Comparison of ENCODE assay signal across 23 cellular contexts in the genomic region with DNA sequence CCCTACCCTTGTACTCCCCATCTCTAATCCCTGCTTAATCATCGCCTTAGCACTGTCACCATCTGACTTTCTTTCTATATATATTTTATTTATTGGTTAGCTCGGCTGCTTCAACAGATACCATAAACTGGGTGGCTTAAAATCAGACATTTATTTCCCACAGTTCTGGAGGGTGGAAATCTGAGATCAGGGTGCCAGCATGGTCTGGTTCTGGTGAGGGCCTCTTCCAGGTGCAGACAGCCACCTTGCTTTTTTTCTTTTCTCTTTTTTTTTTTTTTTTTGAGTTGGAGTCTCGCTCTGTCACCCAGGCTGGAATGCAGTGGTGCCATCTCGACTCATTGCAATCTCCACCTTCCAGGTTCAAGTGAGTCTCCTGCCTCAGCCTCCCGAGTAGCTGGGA.
"Had no signal": no experiment of that assay in that cellular context is flagged by ENCODE, and none has a peak within 500 bp of the region (broad histone marks: within the 10 kb centered on the region; RNA-seq: fewer than 3 reads in every experiment).

No MANE protein-coding gene starts in this region.

- H3K27ac ChIP-seq: epithelial cell of prostate, foreskin keratinocyte, lower lobe of right lung, neural progenitor cell, ovary, tibial artery, upper lobe of right lung had no signal

- H3K4me3 Mint-ChIP-seq: dendritic cell treated with granulocyte-macrophage colony-stimulating factor and Interleukin-4, amounts not matched to agents 40 ng/mL and 50 ng/mL, for 4 days; effector memory CD8-positive, alpha-beta T cell; memory B cell; mesothelial cell of epicardium; natural killer cell; neural progenitor cell had no signal

- DNase-seq: effector memory CD8-positive, alpha-beta T cell; esophagus squamous epithelium; foreskin keratinocyte; heart left ventricle; islet precursor cell; lower lobe of right lung; natural killer cell; nucleus accumbens; ovary; right cardiac atrium; stimulated activated CD4-positive, alpha-beta T cell treated with anti-CD3 and anti-CD28 coated beads, Interleukin-2, amount 100 ng/mL, for 48 hours; stimulated activated naive CD4-positive, alpha-beta T cell treated with Interleukin-2 at 50 U/mL for 16 hours; tibial artery; upper lobe of right lung had no signal

- H3K36me3 Mint-ChIP-seq: memory B cell, mesothelial cell of epicardium, natural killer cell, neural progenitor cell had no signal

- H3K9me3 ChIP-seq: esophagus squamous epithelium, heart left ventricle, lower lobe of right lung, ovary, suprapubic skin, tibial artery, upper lobe of right lung had no signal

- H3K27ac Mint-ChIP-seq: dendritic cell treated with granulocyte-macrophage colony-stimulating factor and Interleukin-4, amounts not matched to agents 40 ng/mL and 50 ng/mL, for 4 days; memory B cell; mesothelial cell of epicardium; natural killer cell; progenitor cell of endocrine pancreas had no signal

- H3K27me3 ChIP-seq: esophagus squamous epithelium, foreskin keratinocyte, neural progenitor cell, ovary, suprapubic skin, tibial artery, upper lobe of right lung had no signal

- H3K4me1 Mint-ChIP-seq: natural killer cell, neural progenitor cell had no signal

- ATAC-seq: effector memory CD8-positive, alpha-beta T cell; foreskin keratinocyte; left lobe of liver; lower lobe of right lung; natural killer cell; right cardiac atrium; upper lobe of right lung had no signal

- H3K4me1 ChIP-seq: foreskin keratinocyte, neural progenitor cell had no signal

- H3K36me3 ChIP-seq: esophagus squamous epithelium, heart left ventricle, lower lobe of right lung, neural progenitor cell, ovary, suprapubic skin, tibial artery, upper lobe of right lung had no signal

- H3K4me3 ChIP-seq: esophagus squamous epithelium, heart left ventricle, lower lobe of right lung, neural progenitor cell, ovary, smooth muscle cell, suprapubic skin, tibial artery, upper lobe of right lung had no signal

- H3K9me3 Mint-ChIP-seq: dendritic cell treated with granulocyte-macrophage colony-stimulating factor and Interleukin-4, amounts not matched to agents 40 ng/mL and 50 ng/mL, for 4 days; effector memory CD8-positive, alpha-beta T cell; memory B cell; mesothelial cell of epicardium; natural killer cell; neural progenitor cell had no signal
